ENCODE assay signal across 13 cellular contexts in the genomic region with DNA sequence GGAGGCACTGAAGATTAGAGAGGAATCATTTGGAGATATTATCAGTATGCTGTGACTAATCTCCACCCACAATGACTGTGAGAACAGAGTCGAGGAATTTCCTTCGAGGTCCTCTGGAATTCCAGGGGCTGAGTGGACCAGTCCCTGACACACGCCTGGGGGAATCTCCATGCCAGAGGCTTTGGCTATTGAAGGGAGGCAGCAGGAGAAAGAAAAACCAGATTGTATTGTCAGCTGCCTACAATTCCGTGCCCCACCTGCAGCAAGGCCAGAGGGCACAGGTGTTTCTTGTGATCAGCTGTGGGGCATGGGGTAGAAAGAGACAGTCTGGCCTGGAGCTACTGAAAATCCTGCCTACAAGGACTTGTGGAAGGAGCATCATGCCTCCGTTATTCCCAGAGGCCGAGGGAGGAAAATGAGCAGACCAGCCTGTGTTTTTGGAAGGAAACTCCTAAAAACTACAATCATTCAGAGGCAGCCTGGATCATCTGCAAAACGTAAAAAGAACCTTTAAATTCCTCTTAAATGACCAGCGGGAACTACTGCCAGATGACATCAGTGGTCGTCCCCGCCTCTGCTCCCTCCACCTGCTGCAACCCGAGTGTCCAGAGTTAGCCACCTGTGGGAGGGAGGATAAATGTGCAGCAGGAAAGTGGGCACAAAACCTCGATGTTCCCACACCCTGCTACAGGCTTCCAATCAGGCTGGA. TPM values are rescaled to one million over a fixed set of nuclear protein-coding genes. Genes with fewer than 3 reads are reported as not detected.
DNase-seq lines count a peak whose midpoint lies in the region; ATAC-seq, FAIRE-seq and TF ChIP-seq lines count a peak whose summit lies in the region.
"Had no signal": no experiment of that assay in that cellular context is flagged by ENCODE, and none has a peak within 500 bp of the region (broad histone marks: within the 10 kb centered on the region; RNA-seq: fewer than 3 reads in every experiment).

No MANE protein-coding gene starts in this region.

- H4K20me1 ChIP-seq in keratinocyte (ENCODE audit: control insufficient read depth, extremely low read depth, insufficient read depth, low read length), result no peaks in the 10 kb centered on the region

- in situ Hi-C loops in astrocyte of the cerebellum (cut with HindIII; ENCODE audit: low sequenced_read_pairs), result no loop called here

- H3K9ac ChIP-seq in keratinocyte (ENCODE audit: control insufficient read depth, extremely low read depth, insufficient read depth, low read length), result no peak overlapping the region

- H2AFZ ChIP-seq in keratinocyte (ENCODE audit: control insufficient read depth, low read length), result no peak overlapping the region

- H3K9me1 ChIP-seq in keratinocyte (ENCODE audit: control insufficient read depth, extremely low read depth, insufficient read depth, low read length), result no peaks in the 10 kb centered on the region

- no peaks in the 10 kb centered on the region for H3K79me2 ChIP-seq in keratinocyte (ENCODE audit: control insufficient read depth, insufficient read depth, low read length)

- H3K9me3 ChIP-seq in keratinocyte (ENCODE audit: control insufficient read depth, low read depth, low read length) (no peaks in the 10 kb centered on the region), lower lobe of right lung (no peaks in the 10 kb centered on the region)
- H3K9me3 ChIP-seq: Peyer's patch had no signal

- H3K4me3 ChIP-seq in AG09309 (ENCODE audit: control insufficient read depth, low read depth, low read length) (no peak overlapping the region; the same call in 1 of the 2 replicates), astrocyte of the cerebellum (ENCODE audit: low read depth, low read length) (no peak overlapping the region), keratinocyte (ENCODE audit: control insufficient read depth in 2 of 3, extremely low read depth in 1 of 3, insufficient read depth in 2 of 3, low read depth in 1 of 3, low read length in 3 of 3) (no peak overlapping the region), lower lobe of right lung (no peak overlapping the region)
- H3K4me3 ChIP-seq: Peyer's patch had no signal

- TF ChIP-seq CTCF in AG09309 (IDR thresholded peaks at IDR 0.05; ENCODE audit: control insufficient read depth, insufficient read depth, low read depth, low read length, missing control alignments), result no peak
- TF ChIP-seq CTCF in astrocyte of the cerebellum (IDR thresholded peaks at IDR 0.05; ENCODE audit: low read depth, low read length, missing control alignments), result no peak
- TF ChIP-seq CTCF in keratinocyte (optimal IDR thresholded peaks at IDR 0.05 in 1 of 3, IDR thresholded peaks at IDR 0.05 in 1 of 3, conservative IDR thresholded peaks at IDR 0.05 in 1 of 3; ENCODE audit: extremely low read depth in 1 of 3, insufficient read depth in 2 of 3, low read length in 3 of 3), result no peak
- no peak for TF ChIP-seq CTCF in lower lobe of right lung (IDR thresholded peaks at IDR 0.05)

- H3K27ac ChIP-seq in keratinocyte (ENCODE audit: control insufficient read depth, insufficient read depth, low read length), result peak overlapping the region; percentile 21
- H3K27ac ChIP-seq in lower lobe of right lung, result no peak overlapping the region
- H3K27ac ChIP-seq: Peyer's patch had no signal

- DNase-seq in AG09309 (ENCODE audit: low read depth), result peak; percentile 67
- peak; percentile 75 for DNase-seq in HTR-8/SVneo (ENCODE audit: insufficient read length, low spot score)
- peak; percentile 76 for DNase-seq in astrocyte of the cerebellum (ENCODE audit: low read depth)
- peak; percentile 46 for DNase-seq in keratinocyte (ENCODE audit: low read depth, low spot score)
- DNase-seq in lower lobe of right lung, result no peak
- no peak for DNase-seq in NCI-H2029 treated with DMSO at 0.1 percent for 48 hours (lab: John Stamatoyannopoulos, UW)
- DNase-seq: activated CD4-positive, alpha-beta memory T cell treated with anti-CD3 and anti-CD28 coated beads for 36 hours; anterior cingulate cortex; CD8-positive, alpha-beta memory T cell; KBM-7; Peyer's patch had no signal

- FAIRE-seq in HTR-8/SVneo (lab: Jason Lieb, UNC) (peak; percentile 4), keratinocyte (lab: Jason Lieb, UNC) (peak; percentile 93)

- H3K27me3 ChIP-seq in keratinocyte (ENCODE audit: control insufficient read depth, extremely low read depth, insufficient read depth, low read length) (no peaks in the 10 kb centered on the region), lower lobe of right lung (ENCODE audit: low read depth) (no peaks in the 10 kb centered on the region)
- H3K27me3 ChIP-seq: Peyer's patch had no signal

- dilution Hi-C loops in keratinocyte (cut with MboI; ENCODE audit: extremely low pct_ligation_motif_present, low sequenced_read_pairs), result no loop called here

- no peaks in the 10 kb centered on the region for H3K36me3 ChIP-seq in keratinocyte (ENCODE audit: control insufficient read depth in 2 of 2, extremely low read depth in 1 of 2, insufficient read depth in 2 of 2, low read length in 2 of 2)
- no peaks in the 10 kb centered on the region for H3K36me3 ChIP-seq in lower lobe of right lung
- H3K36me3 ChIP-seq: Peyer's patch had no signal

- ATAC-seq in lower lobe of right lung, result no peak
- ATAC-seq in HG02884 (IDR thresholded peaks at IDR 0.05; ENCODE audit: unreplicated experiment), result no peak
- ATAC-seq in HG03378 (IDR thresholded peaks at IDR 0.05; ENCODE audit: unreplicated experiment), result no peak

- intact Hi-C loops in lower lobe of right lung (cut with DNase I), result no loop called here

- peak overlapping the region; percentile 64 for H3K4me2 ChIP-seq in keratinocyte (ENCODE audit: control insufficient read depth, extremely low read depth, insufficient read depth, low read depth, low read length)

- peaks cover 28% of the 10 kb centered on the region for H3K4me1 ChIP-seq in keratinocyte (ENCODE audit: control insufficient read depth, extremely low read depth, insufficient read depth, low read length)
- H3K4me1 ChIP-seq in lower lobe of right lung, result no peaks in the 10 kb centered on the region
- H3K4me1 ChIP-seq: Peyer's patch had no signal

RNA-seq across cellular contexts. Expression of a gene that starts 25.4 kb away (rescaled TPM):
- polyA plus RNA-seq in keratinocyte, result 8.2 to 9.1 TPM (median 8.3 TPM) in 3 replicates
- polyA plus RNA-seq in keratinocyte (2011; ENCODE audit: low read depth), result 24.9 TPM
- polyA plus RNA-seq in keratinocyte (2011; cell fraction: cytosol; rRNA removed), result 4.8 and 8.0 TPM in 2 replicates
- polyA plus RNA-seq in keratinocyte (2011; cell fraction: nucleus; rRNA removed), result 11.4 and 14.2 TPM in 2 replicates
- 5.9 and 7.2 TPM in 2 replicates for polyA plus RNA-seq in keratinocyte (2012; ENCODE audit: low replicate concordance)
- 8.6 to 32.0 TPM (median 27.7 TPM) in 3 replicates for polyA minus RNA-seq in keratinocyte
- 9.8 TPM for polyA minus RNA-seq in keratinocyte (2011; cell fraction: cytosol; rRNA and poly(A)+ RNA removed)
- polyA minus RNA-seq in keratinocyte (2011; cell fraction: nucleus; rRNA and poly(A)+ RNA removed), result 23.5 and 49.6 TPM in 2 replicates
- total RNA-seq in lower lobe of right lung, result 75.9 TPM

Comparison
In these comparisons a context has a peak if more than half of its experiments do, and no peak if none do; other contexts are left out.
1. DNase-seq: peak in AG09309 (single experiment), HTR-8/SVneo (single experiment), astrocyte of the cerebellum (single experiment) and keratinocyte (single experiment); none in lower lobe of right lung (single experiment) and NCI-H2029 treated with DMSO at 0.1 percent for 48 hours (single experiment).